Comparison of ENCODE assay signal across 9 cellular contexts in genomic region chr7:155653773-155654172, GRCh38. TPM values are rescaled to one million over a fixed set of nuclear protein-coding genes. Genes with fewer than 3 reads are reported as not detected.
A peak's percentile ranks its signal among the peaks of the same experiment; 100 is the strongest.
DNase-seq lines count a peak whose midpoint lies in the region; ATAC-seq and TF ChIP-seq lines count a peak whose summit lies in the region.
"Had no signal": no experiment of that assay in that cellular context is flagged by ENCODE, and none has a peak within 500 bp of the region (broad histone marks: within the 10 kb centered on the region; RNA-seq: fewer than 3 reads in every experiment).

No MANE protein-coding gene starts in this region.

- no peak overlapping the region for H2BK120ac ChIP-seq in mesendoderm (ENCODE audit: low read depth, low read length)

- H3K4me1 Mint-ChIP-seq in activated T-cell treated with anti-CD3 and anti-CD28 coated beads, Interleukin-2, amount 50 U/mL, for 24 hours (ENCODE audit: low read depth), result peaks cover 92% of the 10 kb centered on the region
- peaks cover 83% of the 10 kb centered on the region for H3K4me1 Mint-ChIP-seq in activated T-cell treated with anti-CD3 and anti-CD28 coated beads, Interleukin-2, amount 50 U/mL, for 72 hours (ENCODE audit: low read depth)
- H3K4me1 Mint-ChIP-seq in T-helper 17 cell, result peaks cover 58% of the 10 kb centered on the region

- H3K9me3 ChIP-seq in T-helper 17 cell (ENCODE audit: control insufficient read depth, low read length, poor library complexity, severe bottlenecking) (no peaks in the 10 kb centered on the region), skeletal muscle satellite cell (replicated peaks; ENCODE audit: low read length) (peaks cover under 1% of the 10 kb centered on the region)
- H3K9me3 ChIP-seq: thyroid gland had no signal

- WGBS in mesendoderm (ENCODE audit: extremely low coverage, insufficient coverage, low lambda C conversion rate), result 100% methylated on average over 1 of the region's 2 CpGs

- H3K18ac ChIP-seq in mesendoderm (ENCODE audit: low read length), result no peak overlapping the region

- H3K4ac ChIP-seq in mesendoderm (ENCODE audit: low read depth, low read length), result no peak overlapping the region

- peak overlapping the region; percentile 28 for H3K4me2 ChIP-seq in skeletal muscle satellite cell (ENCODE audit: low read length)
- H3K4me2 ChIP-seq in mesendoderm (ENCODE audit: low read length), result no peak overlapping the region

- peaks cover 77% of the 10 kb centered on the region for H3K79me2 ChIP-seq in mesendoderm (ENCODE audit: control insufficient read depth, insufficient read depth, low read length)

- no peak overlapping the region for H2BK5ac ChIP-seq in mesendoderm (ENCODE audit: low read length)

- H3K4me3 ChIP-seq in skeletal muscle satellite cell (ENCODE audit: low read length) (no peak overlapping the region), mesendoderm (ENCODE audit: low read length) (no peak overlapping the region)
- H3K4me3 ChIP-seq: thyroid gland had no signal

- H3K27ac ChIP-seq in mesendoderm (ENCODE audit: low read depth, low read length), result no peak overlapping the region
- H3K27ac ChIP-seq: thyroid gland had no signal

- peak overlapping the region; percentile 28 for H3K27ac Mint-ChIP-seq in activated T-cell treated with anti-CD3 and anti-CD28 coated beads, Interleukin-2, amount 50 U/mL, for 24 hours
- no peak overlapping the region for H3K27ac Mint-ChIP-seq in activated T-cell treated with anti-CD3 and anti-CD28 coated beads, Interleukin-2, amount 50 U/mL, for 72 hours
- peak overlapping the region; percentile 75 for H3K27ac Mint-ChIP-seq in T-helper 17 cell

- no peak overlapping the region for H4K8ac ChIP-seq in mesendoderm (ENCODE audit: low read depth, low read length)

- H3K56ac ChIP-seq in mesendoderm (ENCODE audit: low read length), result no peak overlapping the region

- H3K36me3 ChIP-seq in skeletal muscle satellite cell (ENCODE audit: insufficient read depth, low read length), result peaks cover 4% of the 10 kb centered on the region
- no peaks in the 10 kb centered on the region for H3K36me3 ChIP-seq in mesendoderm (ENCODE audit: control insufficient read depth, insufficient read depth, low read length)
- H3K36me3 ChIP-seq: thyroid gland had no signal

- H4K5ac ChIP-seq in mesendoderm (ENCODE audit: low read length), result no peak overlapping the region

- H3K4me1 ChIP-seq in skeletal muscle satellite cell (ENCODE audit: control insufficient read depth, insufficient read depth, low read length) (peaks cover 17% of the 10 kb centered on the region), mesendoderm (ENCODE audit: control insufficient read depth, low read depth, low read length) (no peaks in the 10 kb centered on the region)

- POLR2A ChIA-PET in HEK293T (lab: Yijun Ruan, JAX), result no interaction called here

- DNase-seq in activated T-cell treated with anti-CD3 and anti-CD28 coated beads, Interleukin-2, amount 50 U/mL, for 24 hours, result no peak
- DNase-seq in activated T-cell treated with anti-CD3 and anti-CD28 coated beads, Interleukin-2, amount 50 U/mL, for 72 hours, result no peak
- DNase-seq in T-helper 17 cell, result no peak
- DNase-seq in fibroblast of the conjunctiva (ENCODE audit: low read depth), result peak; percentile 40
- DNase-seq in HEK293T (ENCODE audit: extremely low spot score), result no peak
- DNase-seq in mesendoderm, result no peak
- no peak for DNase-seq in NK-92 treated with Interleukin-12 subunit alpha and Interleukin-12 subunit beta, amount 100 ng/mL, for 24 hours (lab: John Stamatoyannopoulos, UW)

- no peak overlapping the region for H2AK5ac ChIP-seq in mesendoderm (ENCODE audit: low read length)

- no peak overlapping the region for H2BK15ac ChIP-seq in mesendoderm (replicated peaks; ENCODE audit: low read depth)

- ATAC-seq in activated T-cell treated with anti-CD3 and anti-CD28 coated beads, Interleukin-2, amount 50 U/mL, for 72 hours (replicated peaks in 1 of 2), result no peak
- peak; percentile 20 for ATAC-seq in T-helper 17 cell

- CTCF ChIA-PET in HEK293T (lab: Yijun Ruan, JAX), result no interaction called here

- H3K27me3 Mint-ChIP-seq in activated T-cell treated with anti-CD3 and anti-CD28 coated beads, Interleukin-2, amount 50 U/mL, for 24 hours, result no peaks in the 10 kb centered on the region
- H3K27me3 Mint-ChIP-seq in activated T-cell treated with anti-CD3 and anti-CD28 coated beads, Interleukin-2, amount 50 U/mL, for 72 hours (ENCODE audit: low read depth), result no peaks in the 10 kb centered on the region
- H3K27me3 Mint-ChIP-seq in T-helper 17 cell, result no peaks in the 10 kb centered on the region

- peaks cover 17% of the 10 kb centered on the region for H3K79me1 ChIP-seq in mesendoderm (ENCODE audit: low read length)

- peaks cover 10% of the 10 kb centered on the region for H3K9me3 Mint-ChIP-seq in activated T-cell treated with anti-CD3 and anti-CD28 coated beads, Interleukin-2, amount 50 U/mL, for 24 hours
- peaks cover 6 to 7% of the 10 kb centered on the region in 2 donors for H3K9me3 Mint-ChIP-seq in activated T-cell treated with anti-CD3 and anti-CD28 coated beads, Interleukin-2, amount 50 U/mL, for 72 hours

- H3K36me3 Mint-ChIP-seq in activated T-cell treated with anti-CD3 and anti-CD28 coated beads, Interleukin-2, amount 50 U/mL, for 24 hours (ENCODE audit: low read depth), result peaks cover 52% of the 10 kb centered on the region
- H3K36me3 Mint-ChIP-seq in activated T-cell treated with anti-CD3 and anti-CD28 coated beads, Interleukin-2, amount 50 U/mL, for 72 hours (ENCODE audit: insufficient read depth in 2 of 2), result peaks cover 10 to 18% of the 10 kb centered on the region in 2 donors
- H3K36me3 Mint-ChIP-seq in T-helper 17 cell (ENCODE audit: low read depth), result peaks cover 3% of the 10 kb centered on the region

- no peak overlapping the region for H3K4me3 Mint-ChIP-seq in activated T-cell treated with anti-CD3 and anti-CD28 coated beads, Interleukin-2, amount 50 U/mL, for 24 hours
- peak overlapping the region in 1 of 2 donors; percentile 66 for H3K4me3 Mint-ChIP-seq in activated T-cell treated with anti-CD3 and anti-CD28 coated beads, Interleukin-2, amount 50 U/mL, for 72 hours
- peak overlapping the region; percentile 61 for H3K4me3 Mint-ChIP-seq in T-helper 17 cell

- H3K27me3 ChIP-seq in skeletal muscle satellite cell (ENCODE audit: control insufficient read depth, insufficient read depth, low read length), result no peaks in the 10 kb centered on the region
- H3K27me3 ChIP-seq in mesendoderm (ENCODE audit: insufficient read depth, low read length, poor library complexity), result no peaks in the 10 kb centered on the region
- H3K27me3 ChIP-seq: thyroid gland had no signal

- no peak overlapping the region for H3K23ac ChIP-seq in mesendoderm (ENCODE audit: low read length)

- H3K9ac ChIP-seq in skeletal muscle satellite cell (ENCODE audit: low read depth, low read length) (no peak overlapping the region), mesendoderm (ENCODE audit: low read length) (no peak overlapping the region)

TF ChIP-seq in HEK293T, 16 proteins besides CTCF, POLR2A, EP300 and RAD21:
- TF ChIP-seq FOXK2 (IDR thresholded peaks at IDR 0.05) (no peak), BHLHE40 (IDR thresholded peaks at IDR 0.05; ENCODE audit: borderline replicate concordance) (no peak), FOXM1 (IDR thresholded peaks at IDR 0.05; ENCODE audit: borderline replicate concordance) (no peak), LEF1 (IDR thresholded peaks at IDR 0.05; ENCODE audit: borderline replicate concordance) (no peak), L3MBTL2 (conservative IDR thresholded peaks at IDR 0.05) (no peak), ELF4 (IDR thresholded peaks at IDR 0.05) (no peak), SUZ12 (IDR thresholded peaks at IDR 0.05) (no peak), PKNOX1 (IDR thresholded peaks at IDR 0.05) (no peak), FOXA1 (IDR thresholded peaks at IDR 0.05) (no peak), ZNF384 (IDR thresholded peaks at IDR 0.05) (no peak), ARNT (IDR thresholded peaks at IDR 0.05) (no peak), NFRKB (IDR thresholded peaks at IDR 0.05) (no peak), TARDBP (IDR thresholded peaks at IDR 0.05) (no peak), HDGF (IDR thresholded peaks at IDR 0.05; ENCODE audit: borderline replicate concordance) (no peak), CTBP1 (IDR thresholded peaks at IDR 0.05; ENCODE audit: borderline replicate concordance) (no peak), SP1 (IDR thresholded peaks at IDR 0.05) (no peak)
TF ChIP-seq in HEK293T: peak in this region for 0.

RNA-seq across cellular contexts. Expression of gene RBM33, which starts 9.3 kb away (rescaled TPM):
- 100 to 1,000 TPM in 1 of 2 donors, 10 to 100 TPM in 1; 93.1 to 104 TPM for total RNA-seq in activated T-cell treated with anti-CD3 and anti-CD28 coated beads, Interleukin-2, amount 50 U/mL, for 72 hours
- 100 to 1,000 TPM; 135 to 178 TPM for total RNA-seq in T-helper 17 cell
- 15.9 and 19.8 TPM in 2 replicates for total RNA-seq in skeletal muscle satellite cell (2012; rRNA removed)
- polyA plus RNA-seq in mesendoderm (2013, experiment 1 of 2), result 25.3 TPM
- polyA plus RNA-seq in mesendoderm (2013, experiment 2 of 2), result 25.6 TPM
